Comparison of ENCODE assay signal across 8 cellular contexts in the genomic region with DNA sequence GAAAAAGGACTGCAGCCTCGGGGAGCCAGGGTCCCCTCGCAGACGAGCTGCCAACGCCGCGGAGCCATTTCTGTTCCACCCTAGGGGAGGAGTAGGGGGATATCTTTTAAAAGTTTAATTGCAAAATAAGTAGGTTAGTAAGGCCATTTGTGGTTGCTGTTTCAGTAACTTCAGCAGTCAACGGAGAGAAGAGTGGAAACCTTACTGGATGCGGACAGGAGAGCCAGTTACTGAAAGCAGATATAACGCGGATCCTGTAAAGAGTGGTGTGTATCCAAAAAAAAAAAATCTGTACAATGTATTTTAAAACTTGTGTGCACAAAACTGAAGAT. TPM values are rescaled to one million over a fixed set of nuclear protein-coding genes. Genes with fewer than 3 reads are reported as not detected.
DNase-seq lines count a peak whose midpoint lies in the region; ATAC-seq and TF ChIP-seq lines count a peak whose summit lies in the region.

No MANE protein-coding gene starts in this region.

- no peak for DNase-seq in activated CD4-positive, alpha-beta T cell treated with anti-CD3 and anti-CD28 coated beads, Interleukin-2, amount 10 ng/mL, durations not matched to agents 7 days and 5 days
- DNase-seq in activated CD4-positive, alpha-beta T cell treated with anti-CD3 and anti-CD28 coated beads, Interleukin-2, amount 50 U/mL, for 48 hours = no peak
- no peak for DNase-seq in activated naive CD4-positive, alpha-beta T cell treated with anti-CD3 and anti-CD28 coated beads, Interleukin-2, amount 50 U/mL, for 72 hours (ENCODE audit: low spot score in 2 of 2)
- no peak for DNase-seq in kidney epithelial cell (ENCODE audit: low read depth)
- DNase-seq in thyroid gland = no peak
- DNase-seq in medulla oblongata (ENCODE audit: extremely low spot score) = no peak

- H3K4me3 ChIP-seq in kidney epithelial cell (ENCODE audit: low read depth, low read length) (peak overlapping the region; percentile 53), thyroid gland (replicated peaks in 1 of 3) (peak overlapping the region; percentile 54 to 77 (median 68))

- H3K4me1 Mint-ChIP-seq in activated CD4-positive, alpha-beta T cell treated with anti-CD3 and anti-CD28 coated beads, Interleukin-2, amount 10 ng/mL, durations not matched to agents 7 days and 5 days = peaks cover 23% of the 10 kb centered on the region

- POLR2A ChIA-PET in activated CD4-positive, alpha-beta T cell treated with anti-CD3 and anti-CD28 coated beads, Interleukin-2, amount 10 ng/mL, durations not matched to agents 7 days and 5 days (lab: Charles Lee) = interaction anchor here (0.7 to 2.9 kb wide), 12 partner anchors 10 to 423 kb away, joined by 3 to 38 read pairs (median 8); no protein-coding TSS in a partner anchor

- CTCF ChIA-PET in activated CD4-positive, alpha-beta T cell treated with anti-CD3 and anti-CD28 coated beads, Interleukin-2, amount 10 ng/mL, durations not matched to agents 7 days and 5 days (lab: Charles Lee) = interaction anchor here (0.7 to 3.7 kb wide), 10 partner anchors 13 to 764 kb away, joined by 3 to 27 read pairs (median 4); no protein-coding TSS in a partner anchor

- no peak for ATAC-seq in activated naive CD4-positive, alpha-beta T cell treated with anti-CD3 and anti-CD28 coated beads, Interleukin-2, amount 50 U/mL, for 72 hours
- ATAC-seq in HG03520 (IDR thresholded peaks at IDR 0.05; ENCODE audit: unreplicated experiment) = no peak
- no peak for ATAC-seq in GM18517 (IDR thresholded peaks at IDR 0.05; ENCODE audit: unreplicated experiment)

- H3K36me3 Mint-ChIP-seq in activated CD4-positive, alpha-beta T cell treated with anti-CD3 and anti-CD28 coated beads, Interleukin-2, amount 10 ng/mL, durations not matched to agents 7 days and 5 days (ENCODE audit: low read depth) = peaks cover 62% of the 10 kb centered on the region
- peaks cover 48 to 56% of the 10 kb centered on the region in 2 donors for H3K36me3 Mint-ChIP-seq in activated naive CD4-positive, alpha-beta T cell treated with anti-CD3 and anti-CD28 coated beads, Interleukin-2, amount 50 U/mL, for 72 hours

- no peaks in the 10 kb centered on the region for H3K27me3 ChIP-seq in kidney epithelial cell (ENCODE audit: control insufficient read depth, insufficient read depth, low read length)
- no peaks in the 10 kb centered on the region for H3K27me3 ChIP-seq in thyroid gland

- H3K27me3 Mint-ChIP-seq in activated CD4-positive, alpha-beta T cell treated with anti-CD3 and anti-CD28 coated beads, Interleukin-2, amount 10 ng/mL, durations not matched to agents 7 days and 5 days = no peaks in the 10 kb centered on the region

- 4 to 5% methylated on average over 10 of the region's 10 CpGs for WGBS in thyroid gland, 2 donors

- H3K27ac Mint-ChIP-seq in activated CD4-positive, alpha-beta T cell treated with anti-CD3 and anti-CD28 coated beads, Interleukin-2, amount 10 ng/mL, durations not matched to agents 7 days and 5 days = peak overlapping the region; percentile 99
- peak overlapping the region; percentile 99 to 100 for H3K27ac Mint-ChIP-seq in activated naive CD4-positive, alpha-beta T cell treated with anti-CD3 and anti-CD28 coated beads, Interleukin-2, amount 50 U/mL, for 72 hours

- H3K36me3 ChIP-seq in kidney epithelial cell (ENCODE audit: control insufficient read depth, insufficient read depth, low read length) (no peaks in the 10 kb centered on the region), thyroid gland (no peaks in the 10 kb centered on the region)

- peaks cover 2% of the 10 kb centered on the region for H3K9me3 Mint-ChIP-seq in activated CD4-positive, alpha-beta T cell treated with anti-CD3 and anti-CD28 coated beads, Interleukin-2, amount 10 ng/mL, durations not matched to agents 7 days and 5 days
- H3K9me3 Mint-ChIP-seq in activated naive CD4-positive, alpha-beta T cell treated with anti-CD3 and anti-CD28 coated beads, Interleukin-2, amount 50 U/mL, for 72 hours = no peaks in the 10 kb centered on the region

- peak overlapping the region; percentile 99 for H3K4me3 Mint-ChIP-seq in activated CD4-positive, alpha-beta T cell treated with anti-CD3 and anti-CD28 coated beads, Interleukin-2, amount 10 ng/mL, durations not matched to agents 7 days and 5 days

- TF ChIP-seq CTCF in kidney epithelial cell (IDR thresholded peaks at IDR 0.05; ENCODE audit: insufficient read depth, low read length, poor library complexity, severe bottlenecking) (no peak), thyroid gland (IDR thresholded peaks at IDR 0.05) (no peak)

- no peak for TF ChIP-seq POLR2A in thyroid gland (IDR thresholded peaks at IDR 0.05)

- peak overlapping the region; percentile 90 to 96 (median 95) for H3K27ac ChIP-seq in thyroid gland

- no peaks in the 10 kb centered on the region for H3K9me3 ChIP-seq in thyroid gland

- peaks cover 13 to 16% of the 10 kb centered on the region in 2 donors for H3K4me1 ChIP-seq in thyroid gland

- intact Hi-C loops in thyroid gland (cut with DNase I) = loop anchor here (10.0 kb wide), 2 partner anchors 332 to 498 kb away; no protein-coding TSS in a partner anchor

RNA-seq across cellular contexts. Expression of a gene that starts 0.8 kb away (rescaled TPM):
- 100 to 1,000 TPM; 102 to 133 TPM for total RNA-seq in activated CD4-positive, alpha-beta T cell treated with anti-CD3 and anti-CD28 coated beads, Interleukin-2, amount 10 ng/mL, durations not matched to agents 7 days and 5 days
- total RNA-seq in activated naive CD4-positive, alpha-beta T cell treated with anti-CD3 and anti-CD28 coated beads, Interleukin-2, amount 50 U/mL, for 72 hours = 100 to 1,000 TPM; 158 to 266 TPM
- 51.3 and 52.4 TPM in 2 replicates for total RNA-seq in kidney epithelial cell
- 10 to 100 TPM; 21.9 to 28.1 (median 24.3) TPM for total RNA-seq in thyroid gland
